Comparison of ENCODE assay signal across 12 cellular contexts in genomic region chr14:79584679-79585078, GRCh38.
DNase-seq lines count a peak whose midpoint lies in the region; ATAC-seq and TF ChIP-seq lines count a peak whose summit lies in the region.
"Had no signal": no experiment of that assay in that cellular context is flagged by ENCODE, and none has a peak within 500 bp of the region (broad histone marks: within the 10 kb centered on the region; RNA-seq: fewer than 3 reads in every experiment).

No MANE protein-coding gene starts in this region.

- H2BK5ac ChIP-seq in IMR-90 (ENCODE audit: low read depth, low read length, poor library complexity, severe bottlenecking), result peak overlapping the region; percentile 98

- intact Hi-C loops in IMR-90 (cut with micrococcal nuclease), result loop anchor here (2.0 to 10.0 kb wide), 5 partner anchors 306 to 1270 kb away; no protein-coding TSS in a partner anchor
- intact Hi-C loops in activated CD4-positive, alpha-beta T cell treated with anti-CD3 and anti-CD28 coated beads, Interleukin-2, amount 10 ng/mL, durations not matched to agents 24 days and 14 days (cut with micrococcal nuclease), result no loop called here

- no peaks in the 10 kb centered on the region for H3K36me3 ChIP-seq in IMR-90 (ENCODE audit: control insufficient read depth, insufficient read depth, low read length)
- H3K36me3 ChIP-seq: esophagus squamous epithelium had no signal

- POLR2A ChIA-PET in IMR-90 (lab: Charles Lee; ENCODE audit: unreplicated experiment), result no interaction called here

- H4K5ac ChIP-seq in IMR-90 (ENCODE audit: low read depth, low read length), result peak overlapping the region; percentile 96

- H3K4me1 Mint-ChIP-seq in activated CD4-positive, alpha-beta T cell treated with anti-CD3 and anti-CD28 coated beads, Interleukin-2, amount 10 ng/mL, durations not matched to agents 24 days and 14 days, result no peaks in the 10 kb centered on the region

- no peaks in the 10 kb centered on the region for H3K36me3 Mint-ChIP-seq in activated CD4-positive, alpha-beta T cell treated with anti-CD3 and anti-CD28 coated beads, Interleukin-2, amount 10 ng/mL, durations not matched to agents 24 days and 14 days (ENCODE audit: low read depth)

- CTCF ChIA-PET in IMR-90 (lab: Yijun Ruan, JAX), result interaction anchor here (0.9 to 1.5 kb wide), 6 partner anchors 20 to 1271 kb away, joined by 3 to 4 read pairs (median 4); no protein-coding TSS in a partner anchor

- peaks cover 7% of the 10 kb centered on the region; the same call in 1 of the 2 replicates for H3K9me1 ChIP-seq in IMR-90 (ENCODE audit: insufficient read depth, low read length)

- no peaks in the 10 kb centered on the region for H3K9me3 ChIP-seq in IMR-90 (ENCODE audit: control insufficient read depth, insufficient read depth, low read length)
- H3K9me3 ChIP-seq: esophagus squamous epithelium had no signal

- whole genome bisulfite sequencing in IMR-90 (ENCODE audit: extremely low coverage in 2 of 2, insufficient read length in 1 of 2), 2 experiments, result no CpG with 5 or more reads among the region's 2 CpGs

- H2AFZ ChIP-seq in IMR-90 (replicated peaks; ENCODE audit: low read length, poor library complexity), result peak overlapping the region; percentile 65

- H3K56ac ChIP-seq in IMR-90 (ENCODE audit: extremely low read depth, insufficient read depth, low read length), result peak overlapping the region; percentile 87

- no peak overlapping the region for H3K4me3 ChIP-seq in AG09309 (ENCODE audit: control insufficient read depth, low read depth, low read length)
- H3K4me3 ChIP-seq in IMR-90 (ENCODE audit: insufficient read depth, low read depth, low read length), result no peak overlapping the region
- H3K4me3 ChIP-seq: esophagus squamous epithelium, lung had no signal

- no TSS peak for BruUV-seq in IMR-90 (replicated peaks; lab: Mats Ljungman, UMichigan)

- no peak overlapping the region for H2AK9ac ChIP-seq in IMR-90 (replicated peaks; ENCODE audit: low read depth, low read length, poor library complexity)

- no peaks in the 10 kb centered on the region for H3K27me3 Mint-ChIP-seq in activated CD4-positive, alpha-beta T cell treated with anti-CD3 and anti-CD28 coated beads, Interleukin-2, amount 10 ng/mL, durations not matched to agents 24 days and 14 days
- H3K27me3 Mint-ChIP-seq: activated CD8-positive, alpha-beta T cell treated with anti-CD3 and anti-CD28 coated beads for 36 hours had no signal

- peak overlapping the region; percentile 80 to 90 for H4K8ac ChIP-seq in IMR-90 (ENCODE audit: low read depth in 2 of 2, low read length in 2 of 2)

- dilution Hi-C loops in IMR-90 (cut with HindIII; ENCODE audit: low sequenced_read_pairs, unreplicated experiment), result no loop called here

- peak overlapping the region; percentile 92 for H4K91ac ChIP-seq in IMR-90 (ENCODE audit: insufficient read depth, low read depth, low read length)

- TF ChIP-seq CTCF in AG09309 (IDR thresholded peaks at IDR 0.05; ENCODE audit: control insufficient read depth, insufficient read depth, low read depth, low read length, missing control alignments), result peak; percentile 66
- peak; percentile 53 for TF ChIP-seq CTCF in IMR-90 (conservative IDR thresholded peaks at IDR 0.05; ENCODE audit: low read depth, low read length)

- H3K27ac ChIP-seq in IMR-90 (ENCODE audit: insufficient read depth, low read length), result peak overlapping the region; percentile 85
- H3K27ac ChIP-seq: esophagus squamous epithelium had no signal

- H3K4ac ChIP-seq in IMR-90 (ENCODE audit: low read depth, low read length), result peak overlapping the region; percentile 88

- H2BK15ac ChIP-seq in IMR-90 (ENCODE audit: low read depth, low read length), result peak overlapping the region; percentile 95

- no peak overlapping the region for H3K27ac Mint-ChIP-seq in activated CD4-positive, alpha-beta T cell treated with anti-CD3 and anti-CD28 coated beads, Interleukin-2, amount 10 ng/mL, durations not matched to agents 24 days and 14 days
- H3K27ac Mint-ChIP-seq: activated CD8-positive, alpha-beta T cell treated with anti-CD3 and anti-CD28 coated beads for 36 hours had no signal

- H2BK120ac ChIP-seq in IMR-90 (ENCODE audit: low read depth, low read length), result peak overlapping the region; percentile 97

- H3K18ac ChIP-seq in IMR-90 (ENCODE audit: low read depth, low read length), result peak overlapping the region; percentile 98

- peak; percentile 71 for DNase-seq in AG09309 (ENCODE audit: low read depth)
- DNase-seq in IMR-90, result peak; percentile 98
- peak; percentile 86 for DNase-seq in astrocyte of the hippocampus (ENCODE audit: low read depth, low spot score)
- peak; percentile 95 for DNase-seq in iris pigment epithelial cell (ENCODE audit: low read depth)
- no peak for DNase-seq in NCI-H128 (lab: John Stamatoyannopoulos, UW; ENCODE audit: unreplicated experiment)
- no peak for DNase-seq in activated CD4-positive, alpha-beta T cell treated with anti-CD3 and anti-CD28 coated beads, Interleukin-2, amount 10 ng/mL, durations not matched to agents 24 days and 14 days
- DNase-seq in activated CD4-positive, alpha-beta T cell treated with anti-CD3 and anti-CD28 coated beads, Interleukin-2, amount 50 U/mL, for 4 hours, result no peak
- DNase-seq: activated CD8-positive, alpha-beta T cell treated with anti-CD3 and anti-CD28 coated beads for 36 hours; esophagus squamous epithelium; SIG-M5 had no signal

- peak overlapping the region; percentile 62 for H3K14ac ChIP-seq in IMR-90 (replicated peaks; ENCODE audit: low read depth, low read length)

- H3K79me1 ChIP-seq in IMR-90 (ENCODE audit: low read depth in 1 of 2, low read length in 2 of 2), result no peaks in the 10 kb centered on the region

- in situ Hi-C loops in IMR-90 (cut with MboI; ENCODE audit: low sequenced_read_pairs), result no loop called here

- H2AK5ac ChIP-seq in IMR-90 (ENCODE audit: low read depth, low read length), result peak overlapping the region; percentile 49

- H3K9me3 Mint-ChIP-seq in activated CD4-positive, alpha-beta T cell treated with anti-CD3 and anti-CD28 coated beads, Interleukin-2, amount 10 ng/mL, durations not matched to agents 24 days and 14 days, result no peaks in the 10 kb centered on the region

- peak; percentile 59 for TF ChIP-seq RAD21 in IMR-90 (IDR thresholded peaks at IDR 0.05; ENCODE audit: low read length)

- peak overlapping the region; percentile 84 for H3K23ac ChIP-seq in IMR-90 (ENCODE audit: low read depth, low read length)

- no peak for TF ChIP-seq POLR2A in IMR-90 (IDR thresholded peaks at IDR 0.05; ENCODE audit: low read depth, low read length)

- no peak overlapping the region for H3K4me3 Mint-ChIP-seq in activated CD4-positive, alpha-beta T cell treated with anti-CD3 and anti-CD28 coated beads, Interleukin-2, amount 10 ng/mL, durations not matched to agents 24 days and 14 days
- H3K4me3 Mint-ChIP-seq: activated CD8-positive, alpha-beta T cell treated with anti-CD3 and anti-CD28 coated beads for 36 hours had no signal

- peak overlapping the region; percentile 96 for H2BK20ac ChIP-seq in IMR-90 (ENCODE audit: low read depth, low read length)

- peak overlapping the region; percentile 8; the same call in 1 of the 2 replicates for H3K4me2 ChIP-seq in IMR-90 (ENCODE audit: low read depth, low read length)

- ATAC-seq in IMR-90 (ENCODE audit: low read depth) (peak; percentile 79), GM21390 (IDR thresholded peaks at IDR 0.05; ENCODE audit: unreplicated experiment) (no peak)
- ATAC-seq: activated CD8-positive, alpha-beta T cell treated with anti-CD3 and anti-CD28 coated beads for 36 hours had no signal

- H3K9ac ChIP-seq in IMR-90 (ENCODE audit: low read depth, low read length), result peak overlapping the region; percentile 25

- H3K4me1 ChIP-seq in IMR-90 (ENCODE audit: control insufficient read depth, insufficient read depth, low read length), result peaks cover 14% of the 10 kb centered on the region
- H3K4me1 ChIP-seq: esophagus squamous epithelium had no signal

- no peaks in the 10 kb centered on the region for H4K20me1 ChIP-seq in IMR-90 (ENCODE audit: insufficient read depth, low read length)

- H3K27me3 ChIP-seq in IMR-90 (ENCODE audit: control insufficient read depth, insufficient read depth, low read length), result no peaks in the 10 kb centered on the region
- H3K27me3 ChIP-seq: esophagus squamous epithelium had no signal

TF ChIP-seq in IMR-90, 13 proteins besides CTCF, POLR2A, EP300 and RAD21:
- TF ChIP-seq MXI1 (IDR thresholded peaks at IDR 0.05; ENCODE audit: borderline replicate concordance, low read depth, low read length) (no peak; the same call in 1 of the 2 replicates), RFX5 (IDR thresholded peaks at IDR 0.05; ENCODE audit: low read depth, low read length) (no peak), MAZ (IDR thresholded peaks at IDR 0.05; ENCODE audit: borderline replicate concordance, low read depth, low read length) (no peak), CHD1 (IDR thresholded peaks at IDR 0.05; ENCODE audit: low read depth, low read length) (no peak), ELK1 (IDR thresholded peaks at IDR 0.05; ENCODE audit: borderline replicate concordance, low read depth, low read length) (no peak), FOS (IDR thresholded peaks at IDR 0.05; ENCODE audit: low read depth, low read length) (peak; percentile 83), SMC3 (IDR thresholded peaks at IDR 0.05; ENCODE audit: low read depth, low read length) (peak; percentile 48), MAFK (IDR thresholded peaks at IDR 0.05; ENCODE audit: low read depth, low read length) (peak; percentile 75), CEBPB (IDR thresholded peaks at IDR 0.05; ENCODE audit: low read depth, low read length) (no peak), RCOR1 (IDR thresholded peaks at IDR 0.05; ENCODE audit: insufficient replicate concordance, low read length) (no peak), BHLHE40 (IDR thresholded peaks at IDR 0.05; ENCODE audit: low read depth, low read length) (peak; percentile 53), NFE2L2 (IDR thresholded peaks at IDR 0.05; ENCODE audit: low read depth, low read length) (peak; percentile 80), USF2 (IDR thresholded peaks at IDR 0.05; ENCODE audit: low read depth, low read length) (peak; percentile 76)

Comparison
In these comparisons a context has a peak if more than half of its experiments do, and no peak if none do; other contexts are left out.
1. DNase-seq: peak in AG09309 (single experiment), IMR-90 (single experiment), astrocyte of the hippocampus (single experiment) and iris pigment epithelial cell (single experiment); none in NCI-H128 (single experiment), activated CD4-positive, alpha-beta T cell treated with anti-CD3 and anti-CD28 coated beads, Interleukin-2, amount 10 ng/mL, durations not matched to agents 24 days and 14 days (single experiment) and activated CD4-positive, alpha-beta T cell treated with anti-CD3 and anti-CD28 coated beads, Interleukin-2, amount 50 U/mL, for 4 hours (0 of 2).